9 cellular contexts compared by ENCODE assay signal in the genomic region with DNA sequence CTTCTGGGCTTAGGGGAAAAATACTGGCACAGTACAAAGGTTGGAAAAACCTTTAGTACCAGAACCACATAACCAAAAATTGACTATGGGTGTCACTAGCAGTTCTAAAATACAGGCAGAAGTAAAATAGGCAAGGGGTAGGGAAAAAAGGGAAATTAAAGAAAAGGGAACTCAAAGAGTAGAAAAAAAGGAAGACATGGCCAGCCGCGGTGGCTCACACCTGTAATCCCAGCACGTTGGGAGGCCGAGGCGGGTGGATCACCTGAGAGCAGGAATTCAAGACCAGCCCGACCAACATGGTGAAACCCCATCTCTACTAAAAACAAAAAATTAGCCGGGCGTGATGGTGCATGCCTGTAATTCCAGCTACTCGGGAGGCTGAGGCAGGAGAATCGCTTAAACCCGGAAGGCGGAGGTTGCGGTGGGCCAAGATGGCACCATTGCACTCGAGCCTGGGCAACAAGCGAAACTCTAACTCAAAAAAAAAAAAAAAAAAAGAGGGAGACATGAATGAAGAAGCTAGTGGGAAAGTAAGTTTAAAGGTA. TPM values are rescaled to one million over a fixed set of nuclear protein-coding genes. Genes with fewer than 3 reads are reported as not detected.
DNase-seq lines count a peak whose midpoint lies in the region; ATAC-seq and TF ChIP-seq lines count a peak whose summit lies in the region.
"Not testable (repeated sequence)": the region's sequence is repeated elsewhere in the genome, so short reads cannot be mapped to it uniquely, and the experiment has no call there.
"Had no signal": no experiment of that assay in that cellular context is flagged by ENCODE, and none has a peak within 500 bp of the region (broad histone marks: within the 10 kb centered on the region; RNA-seq: fewer than 3 reads in every experiment).

No MANE protein-coding gene starts in this region.

- H3K4me1 ChIP-seq in CD8-positive, alpha-beta memory T cell (ENCODE audit: insufficient read depth, low read length): peaks cover 29% of the 10 kb centered on the region
- H3K4me1 ChIP-seq in MM.1S (ENCODE audit: low read length) (peaks cover 20% of the 10 kb centered on the region), left lung (peaks cover 13 to 62% of the 10 kb centered on the region in 2 donors), neural progenitor cell (peaks cover 22% of the 10 kb centered on the region), subcutaneous abdominal adipose tissue (ENCODE audit: control insufficient read depth in 5 of 5, insufficient read depth in 5 of 5, low read length in 5 of 5) (peaks cover 3 to 52% (median 48%) of the 10 kb centered on the region in 5 donors)

- H3K9ac ChIP-seq in MM.1S (ENCODE audit: low read length); neural progenitor cell: not testable (repeated sequence)
- H3K9ac ChIP-seq in subcutaneous abdominal adipose tissue (ENCODE audit: low read length in 5 of 5): peak overlapping the region in 2 of 5 donors; percentile 26 to 59

- not testable (repeated sequence) for H3K36me3 Mint-ChIP-seq in CD8-positive, alpha-beta memory T cell; T-cell; activated naive CD8-positive, alpha-beta T cell treated with anti-CD3 and anti-CD28 coated beads, Interleukin-2, amount 50 U/mL, for 24 hours (ENCODE audit: low read depth); neural progenitor cell

- H3K36me3 ChIP-seq in CD8-positive, alpha-beta memory T cell (ENCODE audit: insufficient read depth, low read length); MM.1S (replicated peaks; ENCODE audit: insufficient read depth, low read length); left lung; neural progenitor cell; subcutaneous abdominal adipose tissue (ENCODE audit: control insufficient read depth in 5 of 5, insufficient read depth in 5 of 5, low read length in 5 of 5): not testable (repeated sequence)

- H3K4me3 ChIP-seq in CD8-positive, alpha-beta memory T cell (ENCODE audit: low read length); MM.1S (ENCODE audit: low read length): not testable (repeated sequence)
- H3K4me3 ChIP-seq in epithelial cell of proximal tubule (ENCODE audit: low read depth, low read length) (peak overlapping the region; percentile 81), left lung (peak overlapping the region; percentile 77 to 93), neural progenitor cell (peak overlapping the region; percentile 77), subcutaneous abdominal adipose tissue (ENCODE audit: low read depth in 1 of 5, low read length in 5 of 5) (peak overlapping the region in 4 of 5 donors; percentile 86 to 93 (median 92))

- H3K4me2 ChIP-seq in MM.1S (ENCODE audit: low read depth, low read length) (peak overlapping the region; percentile 78; the same call in 1 of the 2 replicates), neural progenitor cell (peak overlapping the region; percentile 94)

- intact Hi-C loops in left lung (cut with DNase I): not testable (repeated sequence)

- H3K4me3 Mint-ChIP-seq in CD8-positive, alpha-beta memory T cell: peak overlapping the region in 5 of 7 donors; percentile 6 to 94 (median 90)
- H3K4me3 Mint-ChIP-seq in T-cell: peak overlapping the region; percentile 35 to 94 (median 92)
- not testable (repeated sequence) for H3K4me3 Mint-ChIP-seq in activated naive CD8-positive, alpha-beta T cell treated with anti-CD3 and anti-CD28 coated beads, Interleukin-2, amount 50 U/mL, for 24 hours; neural progenitor cell

- TF ChIP-seq CTCF in MM.1S (IDR thresholded peaks at IDR 0.05; ENCODE audit: low read length); epithelial cell of proximal tubule (conservative IDR thresholded peaks at IDR 0.05; ENCODE audit: low read depth, low read length); left lung (IDR thresholded peaks at IDR 0.05); neural progenitor cell (IDR thresholded peaks at IDR 0.05): not testable (repeated sequence)

- POLR2A ChIA-PET in CD8-positive, alpha-beta memory T cell (lab: Charles Lee): interaction anchor here (0.6 to 1.4 kb wide), 3 partner anchors 20 to 478 kb away, joined by 3 to 7 read pairs (median 3); partner anchors contain the start of gene TSTD1
- POLR2A ChIA-PET in T-cell (lab: Charles Lee): interaction anchor here (0.6 to 1.0 kb wide), 4 partner anchors 20 to 379 kb away, joined by 6 to 12 read pairs (median 7); no protein-coding TSS in a partner anchor

- H3F3A ChIP-seq in MM.1S (ENCODE audit: insufficient read depth, low read length): peaks cover 14% of the 10 kb centered on the region
- H3F3A ChIP-seq in neural progenitor cell (ENCODE audit: low read depth): peaks cover 24% of the 10 kb centered on the region

- H3K4me1 Mint-ChIP-seq in CD8-positive, alpha-beta memory T cell: peaks cover 20 to 63% (median 38%) of the 10 kb centered on the region in 3 donors
- H3K4me1 Mint-ChIP-seq in T-cell (peaks cover 31 to 47% (median 41%) of the 10 kb centered on the region in 3 donors), neural progenitor cell (peaks cover 24% of the 10 kb centered on the region)
- peaks cover 47% of the 10 kb centered on the region for H3K4me1 Mint-ChIP-seq in activated naive CD8-positive, alpha-beta T cell treated with anti-CD3 and anti-CD28 coated beads, Interleukin-2, amount 50 U/mL, for 24 hours

- not testable (repeated sequence) for H3K9me2 ChIP-seq in MM.1S (replicated peaks; ENCODE audit: insufficient read depth, low read length)

- not testable (repeated sequence) for H3K9me3 ChIP-seq in CD8-positive, alpha-beta memory T cell (ENCODE audit: low read length); MM.1S (replicated peaks; ENCODE audit: insufficient read depth, low read length); left lung; neural progenitor cell (ENCODE audit: low read depth); subcutaneous abdominal adipose tissue (ENCODE audit: control insufficient read depth in 5 of 5, low read length in 5 of 5)

- H3K27ac ChIP-seq in CD8-positive, alpha-beta memory T cell (ENCODE audit: low read depth, low read length): peak overlapping the region; percentile 31
- H3K27ac ChIP-seq in MM.1S (ENCODE audit: low read length); neural progenitor cell: not testable (repeated sequence)
- H3K27ac ChIP-seq in left lung (peak overlapping the region; percentile 83 to 93), subcutaneous abdominal adipose tissue (ENCODE audit: low read depth, low read length) (peak overlapping the region; percentile 94)

- not testable (repeated sequence) for H2AFZ ChIP-seq in MM.1S (ENCODE audit: low read length); neural progenitor cell (replicated peaks)

- H3K9me3 Mint-ChIP-seq in CD8-positive, alpha-beta memory T cell; T-cell; activated naive CD8-positive, alpha-beta T cell treated with anti-CD3 and anti-CD28 coated beads, Interleukin-2, amount 50 U/mL, for 24 hours; neural progenitor cell: not testable (repeated sequence)

- H4K20me1 ChIP-seq in MM.1S (ENCODE audit: insufficient read depth, low read length): not testable (repeated sequence)
- H4K20me1 ChIP-seq in neural progenitor cell (ENCODE audit: low read depth): peaks cover 30% of the 10 kb centered on the region

- peak overlapping the region in 4 of 8 donors; percentile 29 to 96 (median 78) for H3K27ac Mint-ChIP-seq in CD8-positive, alpha-beta memory T cell
- peak overlapping the region; percentile 9 to 71 for H3K27ac Mint-ChIP-seq in T-cell
- peak overlapping the region; percentile 60 for H3K27ac Mint-ChIP-seq in activated naive CD8-positive, alpha-beta T cell treated with anti-CD3 and anti-CD28 coated beads, Interleukin-2, amount 50 U/mL, for 24 hours
- H3K27ac Mint-ChIP-seq in neural progenitor cell: not testable (repeated sequence)

- CTCF ChIA-PET in CD8-positive, alpha-beta memory T cell (lab: Charles Lee): interaction anchor here (1.2 to 4.1 kb wide), 2 partner anchors 21 to 29 kb away, joined by 4 to 26 read pairs; no protein-coding TSS in a partner anchor
- CTCF ChIA-PET in T-cell (lab: Charles Lee): interaction anchor here (0.6 to 1.2 kb wide), 2 partner anchors 22 to 178 kb away, joined by 3 to 4 read pairs; no protein-coding TSS in a partner anchor

- peaks cover 52% of the 10 kb centered on the region for H3K79me2 ChIP-seq in MM.1S (ENCODE audit: low read length)
- H3K79me2 ChIP-seq in neural progenitor cell (ENCODE audit: low read depth): peaks cover 64% of the 10 kb centered on the region

- not testable (repeated sequence) for H3K27me3 Mint-ChIP-seq in CD8-positive, alpha-beta memory T cell; T-cell; activated naive CD8-positive, alpha-beta T cell treated with anti-CD3 and anti-CD28 coated beads, Interleukin-2, amount 50 U/mL, for 24 hours
- H3K27me3 Mint-ChIP-seq in neural progenitor cell (ENCODE audit: insufficient read depth, low read depth): peaks cover 37% of the 10 kb centered on the region

- not testable (repeated sequence) for ATAC-seq in T-cell (replicated peaks in 1 of 4); activated naive CD8-positive, alpha-beta T cell treated with anti-CD3 and anti-CD28 coated beads, Interleukin-2, amount 50 U/mL, for 24 hours; left lung

- H3K27me3 ChIP-seq in CD8-positive, alpha-beta memory T cell (ENCODE audit: insufficient read depth, low read length, poor library complexity, severe bottlenecking); MM.1S (replicated peaks; ENCODE audit: insufficient read depth, low read length); left lung; neural progenitor cell; subcutaneous abdominal adipose tissue (ENCODE audit: control insufficient read depth in 5 of 5, insufficient read depth in 4 of 5, low read length in 5 of 5): not testable (repeated sequence)

- not testable (repeated sequence) for DNase-seq in CD8-positive, alpha-beta memory T cell; T-cell; activated naive CD8-positive, alpha-beta T cell treated with anti-CD3 and anti-CD28 coated beads, Interleukin-2, amount 50 U/mL, for 24 hours; epithelial cell of proximal tubule (ENCODE audit: low read depth); left lung; neural progenitor cell (ENCODE audit: low spot score)
- DNase-seq in MM.1S: peak; percentile 3

RNA-seq across cellular contexts. Expression of gene F11R, which starts 1.8 kb away (rescaled TPM):
- total RNA-seq in CD8-positive, alpha-beta memory T cell: 10 to 100 TPM; 11.6 to 14.1 TPM
- 18.3 TPM for polyA plus RNA-seq in CD8-positive, alpha-beta memory T cell
- total RNA-seq in T-cell (10 to 100 TPM; 14.6 to 21.0 (median 18.7) TPM), epithelial cell of proximal tubule (42.2 and 57.8 TPM in 2 replicates), left lung (100 to 1,000 TPM; 142 to 164 TPM), neural progenitor cell (ENCODE audit: low replicate concordance) (60.0 and 69.3 TPM in 2 replicates)

RNA-seq across cellular contexts. Expression of gene TSTD1, which starts 19.6 kb away (rescaled TPM):
- 10 to 100 TPM; 40.2 to 46.1 TPM for total RNA-seq in CD8-positive, alpha-beta memory T cell
- 288 TPM for polyA plus RNA-seq in CD8-positive, alpha-beta memory T cell
- total RNA-seq in T-cell (100 to 1,000 TPM in 2 of 5 donors, 10 to 100 TPM in 3; 39.9 to 130 (median 94.8) TPM), epithelial cell of proximal tubule (52.0 and 148 TPM in 2 replicates), left lung (10 to 100 TPM; 35.1 to 73.5 TPM), neural progenitor cell (ENCODE audit: low replicate concordance) (29.9 and 59.9 TPM in 2 replicates)

RNA-seq across cellular contexts. Expression of gene USF1, which starts 26.6 kb away (rescaled TPM):
- 10 to 100 TPM; 63.3 to 67.7 TPM for total RNA-seq in CD8-positive, alpha-beta memory T cell
- 6.7 TPM for polyA plus RNA-seq in CD8-positive, alpha-beta memory T cell
- total RNA-seq in T-cell: 10 to 100 TPM; 65.4 to 96.1 (median 92.2) TPM
- total RNA-seq in epithelial cell of proximal tubule: 37.9 and 53.7 TPM in 2 replicates
- total RNA-seq in left lung: 10 to 100 TPM; 56.1 to 72.4 TPM
- 74.4 and 103 TPM in 2 replicates for total RNA-seq in neural progenitor cell (ENCODE audit: low replicate concordance)

RNA-seq across cellular contexts. Expression of gene ARHGAP30, which starts 50.5 kb away (rescaled TPM):
- total RNA-seq in CD8-positive, alpha-beta memory T cell: 100 to 1,000 TPM; 147 to 149 TPM
- 213 TPM for polyA plus RNA-seq in CD8-positive, alpha-beta memory T cell
- total RNA-seq in T-cell (100 to 1,000 TPM; 193 to 299 (median 279) TPM), epithelial cell of proximal tubule (0.06 and 0.07 TPM in 2 replicates), left lung (10 to 100 TPM; 18.8 to 57.7 TPM), neural progenitor cell (ENCODE audit: low replicate concordance) (0.06 TPM in 1 of 2 replicates, not detected in the other)
- total RNA-seq: pulmonary artery endothelial cell had no signal
